In genomic region chr7:15603124-15603523, GRCh38 we compare ENCODE assay signal across 1 cellular context.
TF ChIP-seq lines count a peak whose summit lies in the region.

No MANE protein-coding gene starts in this region.

TF ChIP-seq in GM23338, 12 proteins besides CTCF, POLR2A, EP300 and RAD21:
- TF ChIP-seq STAT1 (IDR thresholded peaks at IDR 0.05; ENCODE audit: unreplicated experiment) = no peak
- no peak for TF ChIP-seq CREB1 (CRISPR knock-in tag; IDR thresholded peaks at IDR 0.05; ENCODE audit: low read depth)
- TF ChIP-seq EZH2 (IDR thresholded peaks at IDR 0.05; ENCODE audit: low read depth, unreplicated experiment) = no peak
- TF ChIP-seq JUNB (IDR thresholded peaks at IDR 0.05; ENCODE audit: unreplicated experiment) = no peak
- TF ChIP-seq POLR2AphosphoS5 (IDR thresholded peaks at IDR 0.05; ENCODE audit: low read depth) = no peak
- TF ChIP-seq, protein P1, sequence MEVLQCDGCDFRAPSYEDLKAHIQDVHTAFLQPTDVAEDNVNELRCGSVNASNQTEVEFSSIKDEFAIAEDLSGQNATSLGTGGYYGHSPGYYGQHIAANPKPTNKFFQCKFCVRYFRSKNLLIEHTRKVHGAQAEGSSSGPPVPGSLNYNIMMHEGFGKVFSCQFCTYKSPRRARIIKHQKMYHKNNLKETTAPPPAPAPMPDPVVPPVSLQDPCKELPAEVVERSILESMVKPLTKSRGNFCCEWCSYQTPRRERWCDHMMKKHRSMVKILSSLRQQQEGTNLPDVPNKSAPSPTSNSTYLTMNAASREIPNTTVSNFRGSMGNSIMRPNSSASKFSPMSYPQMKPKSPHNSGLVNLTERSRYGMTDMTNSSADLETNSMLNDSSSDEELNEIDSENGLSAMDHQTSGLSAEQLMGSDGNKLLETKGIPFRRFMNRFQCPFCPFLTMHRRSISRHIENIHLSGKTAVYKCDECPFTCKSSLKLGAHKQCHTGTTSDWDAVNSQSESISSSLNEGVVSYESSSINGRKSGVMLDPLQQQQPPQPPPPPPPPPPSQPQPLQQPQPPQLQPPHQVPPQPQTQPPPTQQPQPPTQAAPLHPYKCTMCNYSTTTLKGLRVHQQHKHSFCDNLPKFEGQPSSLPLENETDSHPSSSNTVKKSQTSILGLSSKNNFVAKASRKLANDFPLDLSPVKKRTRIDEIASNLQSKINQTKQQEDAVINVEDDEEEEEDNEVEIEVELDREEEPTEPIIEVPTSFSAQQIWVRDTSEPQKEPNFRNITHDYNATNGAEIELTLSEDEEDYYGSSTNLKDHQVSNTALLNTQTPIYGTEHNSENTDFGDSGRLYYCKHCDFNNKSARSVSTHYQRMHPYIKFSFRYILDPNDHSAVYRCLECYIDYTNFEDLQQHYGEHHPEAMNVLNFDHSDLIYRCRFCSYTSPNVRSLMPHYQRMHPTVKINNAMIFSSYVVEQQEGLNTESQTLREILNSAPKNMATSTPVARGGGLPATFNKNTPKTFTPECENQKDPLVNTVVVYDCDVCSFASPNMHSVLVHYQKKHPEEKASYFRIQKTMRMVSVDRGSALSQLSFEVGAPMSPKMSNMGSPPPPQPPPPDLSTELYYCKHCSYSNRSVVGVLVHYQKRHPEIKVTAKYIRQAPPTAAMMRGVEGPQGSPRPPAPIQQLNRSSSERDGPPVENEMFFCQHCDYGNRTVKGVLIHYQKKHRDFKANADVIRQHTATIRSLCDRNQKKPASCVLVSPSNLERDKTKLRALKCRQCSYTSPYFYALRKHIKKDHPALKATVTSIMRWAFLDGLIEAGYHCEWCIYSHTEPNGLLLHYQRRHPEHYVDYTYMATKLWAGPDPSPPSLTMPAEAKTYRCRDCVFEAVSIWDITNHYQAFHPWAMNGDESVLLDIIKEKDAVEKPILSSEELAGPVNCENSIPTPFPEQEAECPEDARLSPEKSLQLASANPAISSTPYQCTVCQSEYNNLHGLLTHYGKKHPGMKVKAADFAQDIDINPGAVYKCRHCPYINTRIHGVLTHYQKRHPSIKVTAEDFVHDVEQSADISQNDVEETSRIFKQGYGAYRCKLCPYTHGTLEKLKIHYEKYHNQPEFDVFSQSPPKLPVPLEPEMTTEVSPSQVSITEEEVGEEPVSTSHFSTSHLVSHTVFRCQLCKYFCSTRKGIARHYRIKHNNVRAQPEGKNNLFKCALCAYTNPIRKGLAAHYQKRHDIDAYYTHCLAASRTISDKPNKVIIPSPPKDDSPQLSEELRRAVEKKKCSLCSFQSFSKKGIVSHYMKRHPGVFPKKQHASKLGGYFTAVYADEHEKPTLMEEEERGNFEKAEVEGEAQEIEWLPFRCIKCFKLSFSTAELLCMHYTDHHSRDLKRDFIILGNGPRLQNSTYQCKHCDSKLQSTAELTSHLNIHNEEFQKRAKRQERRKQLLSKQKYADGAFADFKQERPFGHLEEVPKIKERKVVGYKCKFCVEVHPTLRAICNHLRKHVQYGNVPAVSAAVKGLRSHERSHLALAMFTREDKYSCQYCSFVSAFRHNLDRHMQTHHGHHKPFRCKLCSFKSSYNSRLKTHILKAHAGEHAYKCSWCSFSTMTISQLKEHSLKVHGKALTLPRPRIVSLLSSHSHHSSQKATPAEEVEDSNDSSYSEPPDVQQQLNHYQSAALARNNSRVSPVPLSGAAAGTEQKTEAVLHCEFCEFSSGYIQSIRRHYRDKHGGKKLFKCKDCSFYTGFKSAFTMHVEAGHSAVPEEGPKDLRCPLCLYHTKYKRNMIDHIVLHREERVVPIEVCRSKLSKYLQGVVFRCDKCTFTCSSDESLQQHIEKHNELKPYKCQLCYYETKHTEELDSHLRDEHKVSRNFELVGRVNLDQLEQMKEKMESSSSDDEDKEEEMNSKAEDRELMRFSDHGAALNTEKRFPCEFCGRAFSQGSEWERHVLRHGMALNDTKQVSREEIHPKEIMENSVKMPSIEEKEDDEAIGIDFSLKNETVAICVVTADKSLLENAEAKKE (CRISPR knock-in tag; IDR thresholded peaks at IDR 0.05) = no peak
- TF ChIP-seq ETS1 (IDR thresholded peaks at IDR 0.05) = no peak
- TF ChIP-seq NANOG (IDR thresholded peaks at IDR 0.05; ENCODE audit: borderline replicate concordance) = no peak
- TF ChIP-seq EZH2phosphoT487 (IDR thresholded peaks at IDR 0.05; ENCODE audit: unreplicated experiment) = no peak
- no peak for TF ChIP-seq ZNF331 (CRISPR knock-in tag; IDR thresholded peaks at IDR 0.05; ENCODE audit: low read depth)
- no peak for TF ChIP-seq ZNF114 (CRISPR knock-in tag; IDR thresholded peaks at IDR 0.05)
- no peak for TF ChIP-seq REST (IDR thresholded peaks at IDR 0.05; ENCODE audit: unreplicated experiment)
